ENCODE assay signal across 19 cellular contexts in genomic region chr2:119784876-119785275, GRCh38. TPM values are rescaled to one million over a fixed set of nuclear protein-coding genes. Genes with fewer than 3 reads are reported as not detected.
DNase-seq lines count a peak whose midpoint lies in the region; ATAC-seq and TF ChIP-seq lines count a peak whose summit lies in the region.
"Had no signal": no experiment of that assay in that cellular context is flagged by ENCODE, and none has a peak within 500 bp of the region (broad histone marks: within the 10 kb centered on the region; RNA-seq: fewer than 3 reads in every experiment).

No MANE protein-coding gene starts in this region.

- no peaks in the 10 kb centered on the region for H3K27me3 Mint-ChIP-seq in WTC11 (ENCODE audit: low read depth)
- H3K27me3 Mint-ChIP-seq: CD4-positive, alpha-beta memory T cell; CD4-positive, CD25-positive, alpha-beta regulatory T cell; CD8-positive, alpha-beta memory T cell had no signal

- H3K56ac ChIP-seq in mesendoderm (ENCODE audit: low read length): no peak overlapping the region

- no peak overlapping the region for H2AK5ac ChIP-seq in mesendoderm (ENCODE audit: low read length)

- H3K27ac ChIP-seq in mesendoderm (ENCODE audit: low read depth, low read length) (no peak overlapping the region), Karpas-422 (ENCODE audit: low read length) (no peak overlapping the region)
- H3K27ac ChIP-seq: BLaER1 had no signal

- no peak overlapping the region for H3K9ac ChIP-seq in mesendoderm (ENCODE audit: low read length)
- H3K9ac ChIP-seq in Karpas-422 (ENCODE audit: low read length): no peak overlapping the region
- H3K9ac ChIP-seq: BLaER1 had no signal

- no peak for DNase-seq in WTC11 (ENCODE audit: low spot score)
- no peak for DNase-seq in left lobe of liver (ENCODE audit: low spot score)
- no peak for DNase-seq in mesendoderm
- DNase-seq in occipital lobe (lab: John Stamatoyannopoulos, UW): no peak
- no peak for DNase-seq in Karpas-422
- no peak for DNase-seq in COLO668 (lab: John Stamatoyannopoulos, UW; ENCODE audit: unreplicated experiment)
- DNase-seq: 8988T; ACHN; BE2C; C1 segment of cervical spinal cord; Caco-2; Calu3; CD4-positive, alpha-beta memory T cell; CD4-positive, CD25-positive, alpha-beta regulatory T cell; CD8-positive, alpha-beta memory T cell; DMS79 treated with DMSO at 0.1 percent for 48 hours; GF-D8 had no signal

- no peak overlapping the region for H4K8ac ChIP-seq in mesendoderm (ENCODE audit: low read depth, low read length)

- H2BK5ac ChIP-seq in mesendoderm (ENCODE audit: low read length): no peak overlapping the region

- H3K27ac Mint-ChIP-seq in WTC11: peak overlapping the region; percentile 21; the same call in 1 of the 2 replicates
- H3K27ac Mint-ChIP-seq: CD14-positive monocyte; CD4-positive, CD25-positive, alpha-beta regulatory T cell had no signal

- H3K4me3 Mint-ChIP-seq in WTC11: no peak overlapping the region
- H3K4me3 Mint-ChIP-seq: CD14-positive monocyte; CD8-positive, alpha-beta memory T cell had no signal

- peaks cover 36% of the 10 kb centered on the region for H3K4me1 Mint-ChIP-seq in WTC11

- WGBS in mesendoderm (ENCODE audit: extremely low coverage, insufficient coverage, low lambda C conversion rate): no CpG with 5 or more reads among the region's 5 CpGs

- H3K18ac ChIP-seq in mesendoderm (ENCODE audit: low read length): peak overlapping the region; percentile 51

- H3K4me3 ChIP-seq in mesendoderm (ENCODE audit: low read length) (no peak overlapping the region), Karpas-422 (ENCODE audit: low read length) (no peak overlapping the region)
- H3K4me3 ChIP-seq: BLaER1 had no signal

- POLR2A ChIA-PET in WTC11 (lab: Charles Lee): no interaction called here

- no peak overlapping the region for H3K23ac ChIP-seq in mesendoderm (ENCODE audit: low read length)

- H3K9me2 ChIP-seq in Karpas-422 (replicated peaks; ENCODE audit: insufficient read depth, low read length): no peaks in the 10 kb centered on the region

- H3K4me2 ChIP-seq in mesendoderm (ENCODE audit: low read length) (no peak overlapping the region), Karpas-422 (ENCODE audit: low read depth, low read length, poor library complexity, severe bottlenecking) (no peak overlapping the region)
- H3K4me2 ChIP-seq: BLaER1 had no signal

- peaks cover 15% of the 10 kb centered on the region for H3K79me1 ChIP-seq in mesendoderm (ENCODE audit: low read length)

- H3K36me3 ChIP-seq in mesendoderm (ENCODE audit: control insufficient read depth, insufficient read depth, low read length) (no peaks in the 10 kb centered on the region), Karpas-422 (ENCODE audit: insufficient read depth, low read length) (no peaks in the 10 kb centered on the region)
- H3K36me3 ChIP-seq: BE2C had no signal

- peaks cover 8% of the 10 kb centered on the region; the same call in 1 of the 2 replicates for H3K9me3 ChIP-seq in Karpas-422 (ENCODE audit: low read length)
- H3K9me3 ChIP-seq: BE2C had no signal

- peaks cover 20% of the 10 kb centered on the region for H3K36me3 Mint-ChIP-seq in WTC11

- TF ChIP-seq CTCF in WTC11 (IDR thresholded peaks at IDR 0.05): no peak

- no peak overlapping the region for H2AFZ ChIP-seq in Karpas-422 (ENCODE audit: low read length)

- no peak overlapping the region for H4K5ac ChIP-seq in mesendoderm (ENCODE audit: low read length)

- 0 out of 2 replicates have a peak, but pooled peaks cover 8% of the 10 kb centered on the region for H4K20me1 ChIP-seq in Karpas-422 (ENCODE audit: insufficient read depth, low read depth, low read length)

- CTCF ChIA-PET in WTC11 (lab: Charles Lee): no interaction called here

- no peaks in the 10 kb centered on the region for H3K27me3 ChIP-seq in mesendoderm (ENCODE audit: insufficient read depth, low read length, poor library complexity)
- H3K27me3 ChIP-seq in Karpas-422 (ENCODE audit: low read length): no peaks in the 10 kb centered on the region
- H3K27me3 ChIP-seq: BE2C, BLaER1 had no signal

- peaks cover 17% of the 10 kb centered on the region for H3K9me3 Mint-ChIP-seq in WTC11

- ATAC-seq in WTC11 (no peak), left lobe of liver (peak; percentile 70)

- no peak overlapping the region for H2BK15ac ChIP-seq in mesendoderm (replicated peaks; ENCODE audit: low read depth)

- no peak overlapping the region for H3K4ac ChIP-seq in mesendoderm (ENCODE audit: low read depth, low read length)

- no peak overlapping the region for H2BK120ac ChIP-seq in mesendoderm (ENCODE audit: low read depth, low read length)

- H3K79me2 ChIP-seq in mesendoderm (ENCODE audit: control insufficient read depth, insufficient read depth, low read length) (peaks cover 34% of the 10 kb centered on the region), Karpas-422 (ENCODE audit: low read length) (peaks cover 65% of the 10 kb centered on the region)

- H3K4me1 ChIP-seq in mesendoderm (ENCODE audit: control insufficient read depth, low read depth, low read length) (no peaks in the 10 kb centered on the region), Karpas-422 (ENCODE audit: low read length) (no peaks in the 10 kb centered on the region)
- H3K4me1 ChIP-seq: BE2C, BLaER1, Caco-2 had no signal

TF ChIP-seq in WTC11, 78 proteins besides CTCF, POLR2A, EP300 and RAD21 (continues in another document):
- TF ChIP-seq ZNF532 (CRISPR knock-in tag; IDR thresholded peaks at IDR 0.05; ENCODE audit: borderline replicate concordance) (no peak), TEAD4 (CRISPR knock-in tag; IDR thresholded peaks at IDR 0.05) (no peak), NFE2L1 (CRISPR knock-in tag; IDR thresholded peaks at IDR 0.05) (no peak), ZBTB21 (CRISPR knock-in tag; IDR thresholded peaks at IDR 0.05; ENCODE audit: borderline replicate concordance) (no peak), HMGXB4 (CRISPR knock-in tag; IDR thresholded peaks at IDR 0.05) (no peak), USF2 (CRISPR knock-in tag; IDR thresholded peaks at IDR 0.05) (no peak), EMX1 (CRISPR knock-in tag; IDR thresholded peaks at IDR 0.05) (no peak), RORB (CRISPR knock-in tag; IDR thresholded peaks at IDR 0.05) (no peak), SP1 (CRISPR knock-in tag; conservative IDR thresholded peaks at IDR 0.05) (no peak), GTF2I (CRISPR knock-in tag; conservative IDR thresholded peaks at IDR 0.05) (no peak), SMAD3 (CRISPR knock-in tag; IDR thresholded peaks at IDR 0.05; ENCODE audit: borderline replicate concordance) (no peak)

RNA-seq across cellular contexts. Expression of gene PTPN4, which starts 25.2 kb away (rescaled TPM):
- total RNA-seq in WTC11 (2021) (79.4 to 85.8 TPM (median 79.7 TPM) in 3 replicates), left lobe of liver (22.4 TPM), occipital lobe (191 TPM)
- 11.0 TPM for polyA plus RNA-seq in mesendoderm (2013, experiment 1 of 2)
- polyA plus RNA-seq in mesendoderm (2013, experiment 2 of 2): 11.4 TPM
- 34.5 and 56.7 TPM in 2 replicates for total RNA-seq in Karpas-422 (2014; rRNA removed; shearing (Covaris generic); ENCODE audit: low replicate concordance)
